Comparison of ENCODE assay signal across 18 cellular contexts in genomic region chr13:66218583-66218982, GRCh38.
DNase-seq lines count a peak whose midpoint lies in the region; ATAC-seq, FAIRE-seq and TF ChIP-seq lines count a peak whose summit lies in the region.
"Had no signal": no experiment of that assay in that cellular context is flagged by ENCODE, and none has a peak within 500 bp of the region (broad histone marks: within the 10 kb centered on the region; RNA-seq: fewer than 3 reads in every experiment).

No MANE protein-coding gene starts in this region.

- no peaks in the 10 kb centered on the region for H3K9me3 ChIP-seq in right cardiac atrium (ENCODE audit: control insufficient read depth, low read length)
- H3K9me3 ChIP-seq: BLaER1 treated with 17β-estradiol and CSF1 and Interleukin-3, amounts not matched to agents 10 nM and 100 nM had no signal

- H3K4me1 Mint-ChIP-seq in glutamatergic neuron (ENCODE audit: low read depth, unreplicated experiment) = peaks cover 37% of the 10 kb centered on the region
- H3K4me1 Mint-ChIP-seq: B cell had no signal

- no peak overlapping the region for H3K27ac ChIP-seq in right cardiac atrium (ENCODE audit: low read length)
- H3K27ac ChIP-seq: BLaER1 treated with 17β-estradiol and CSF1 and Interleukin-3, amounts not matched to agents 10 nM and 100 nM; HL-60 had no signal

- DNase-seq in D721Med (ENCODE audit: insufficient read length, low spot score) = peak; percentile 10
- DNase-seq in NCI-H82 treated with DMSO at 0.1 percent for 48 hours (lab: John Stamatoyannopoulos, UW; ENCODE audit: unreplicated experiment) = peak; percentile 93
- no peak for DNase-seq in glutamatergic neuron
- DNase-seq in stimulated activated CD4-positive, alpha-beta T cell treated with anti-CD3 and anti-CD28 coated beads, Interleukin-12 subunit alpha, Interleukin-12 subunit beta, amount 100 ng/mL, for 4 hours = no peak
- no peak for DNase-seq in right cardiac atrium
- no peak for DNase-seq in left cardiac atrium
- DNase-seq: Calu3; CD8-positive, alpha-beta T cell; H7; HFFc6; IMR-90 had no signal

- no peaks in the 10 kb centered on the region for H3K27me3 ChIP-seq in right cardiac atrium (ENCODE audit: control insufficient read depth, insufficient read depth)
- H3K27me3 ChIP-seq: BLaER1 treated with 17β-estradiol and CSF1 and Interleukin-3, amounts not matched to agents 10 nM and 100 nM had no signal

- H3K4me1 ChIP-seq in right cardiac atrium (ENCODE audit: control insufficient read depth, insufficient read depth, low read length) = no peaks in the 10 kb centered on the region

- no peak overlapping the region for H3K4me3 ChIP-seq in right cardiac atrium (ENCODE audit: low read length)
- H3K4me3 ChIP-seq: BLaER1 treated with 17β-estradiol and CSF1 and Interleukin-3, amounts not matched to agents 10 nM and 100 nM; GM23338 had no signal

- no peak overlapping the region for H3K4me3 Mint-ChIP-seq in glutamatergic neuron (ENCODE audit: unreplicated experiment)
- H3K4me3 Mint-ChIP-seq: B cell; CD8-positive, alpha-beta T cell; GM23338; HFFc6 had no signal

- peak; percentile 94 for FAIRE-seq in D721Med (lab: Jason Lieb, UNC)
- FAIRE-seq: G401.6, GM12891 had no signal

- H3K9me3 Mint-ChIP-seq in glutamatergic neuron (ENCODE audit: unreplicated experiment) = peaks cover 8% of the 10 kb centered on the region
- H3K9me3 Mint-ChIP-seq: CD8-positive, alpha-beta T cell; GM23338; HFFc6 had no signal

- no peak for TF ChIP-seq CTCF in D721Med (IDR thresholded peaks at IDR 0.05; ENCODE audit: insufficient read depth, missing control alignments)
- TF ChIP-seq CTCF in glutamatergic neuron (IDR thresholded peaks at IDR 0.05; ENCODE audit: partially characterized antibody, unreplicated experiment) = no peak

- no peaks in the 10 kb centered on the region for H3K36me3 Mint-ChIP-seq in glutamatergic neuron (ENCODE audit: unreplicated experiment)
- H3K36me3 Mint-ChIP-seq: CD8-positive, alpha-beta T cell had no signal

- no peaks in the 10 kb centered on the region for H3K27me3 Mint-ChIP-seq in glutamatergic neuron (ENCODE audit: unreplicated experiment)
- H3K27me3 Mint-ChIP-seq: B cell had no signal

- no peak for ATAC-seq in right cardiac atrium
- no peak for ATAC-seq in left cardiac atrium
- ATAC-seq: CD8-positive, alpha-beta T cell; GM23338; HCT116 had no signal

- intact Hi-C loops in right cardiac atrium (cut with DNase I) = no loop called here
- intact Hi-C loops in left cardiac atrium (cut with DNase I) = no loop called here

- H3K27ac Mint-ChIP-seq in glutamatergic neuron (ENCODE audit: unreplicated experiment) = peak overlapping the region; percentile 21
- H3K27ac Mint-ChIP-seq: B cell; CD8-positive, alpha-beta T cell; GM23338; HFFc6 had no signal

Comparison
In these comparisons a context has a peak if more than half of its experiments do, and no peak if none do; other contexts are left out.
1. DNase-seq: peak in D721Med (single experiment) and NCI-H82 treated with DMSO at 0.1 percent for 48 hours (single experiment); none in glutamatergic neuron (single experiment), stimulated activated CD4-positive, alpha-beta T cell treated with anti-CD3 and anti-CD28 coated beads, Interleukin-12 subunit alpha, Interleukin-12 subunit beta, amount 100 ng/mL, for 4 hours (single experiment), right cardiac atrium (0 of 3) and left cardiac atrium (single experiment).